38 cellular contexts compared by ENCODE assay signal in genomic region chr1:44118682-44119081, GRCh38. TPM values are rescaled to one million over a fixed set of nuclear protein-coding genes. Genes with fewer than 3 reads are reported as not detected.
"Had no signal": no experiment of that assay in that cellular context is flagged by ENCODE, and none has a peak within 500 bp of the region (broad histone marks: within the 10 kb centered on the region; RNA-seq: fewer than 3 reads in every experiment).

KLF17 (plus strand) TSS chr1:44118821; CDS start chr1:44118908, 87 bp downstream.

- H3K4me1 Mint-ChIP-seq: activated B cell treated with CpG ODN at 0.5 μM for 24 hours; activated CD4-positive, alpha-beta T cell treated with anti-CD3 and anti-CD28 coated beads, Interleukin-2, amount 10 ng/mL, durations not matched to agents 24 days and 14 days; activated naive CD8-positive, alpha-beta T cell treated with anti-CD3 and anti-CD28 coated beads for 36 hours; activated T-helper 17 cell treated with anti-CD3 and anti-CD28 coated beads, Interleukin-2, amount 50 U/mL, for 72 hours had no signal

- DNase-seq: activated B cell treated with CpG ODN at 0.5 μM for 24 hours; activated CD4-positive, alpha-beta memory T cell treated with anti-CD3 and anti-CD28 coated beads for 36 hours; activated CD4-positive, alpha-beta T cell treated with anti-CD3 and anti-CD28 coated beads for 4 hours; activated CD4-positive, alpha-beta T cell treated with anti-CD3 and anti-CD28 coated beads, Interleukin-2, amount 10 ng/mL, durations not matched to agents 24 days and 14 days; activated CD4-positive, alpha-beta T cell treated with anti-CD3 and anti-CD28 coated beads, Interleukin-2, amount 50 U/mL, for 1 hour; activated CD4-positive, alpha-beta T cell treated with anti-CD3 and anti-CD28 coated beads, Interleukin-2, amount 50 U/mL, for 4 hours; activated CD4-positive, CD25-positive, alpha-beta regulatory T cell treated with anti-CD3 and anti-CD28 coated beads, Interleukin-2, amount 50 U/mL, for 72 hours; activated CD8-positive, alpha-beta memory T cell treated with anti-CD3 and anti-CD28 coated beads, Interleukin-2, amount 50 U/mL, for 4 hours; activated CD8-positive, alpha-beta T cell treated with anti-CD3 and anti-CD28 coated beads for 36 hours; activated effector memory CD4-positive, alpha-beta T cell treated with anti-CD3 and anti-CD28 coated beads, Interleukin-2, amount 50 U/mL, for 16 hours; activated gamma-delta T cell treated with Interleukin-2 at 50 U/mL for 16 hours; activated naive CD4-positive, alpha-beta T cell; activated naive CD4-positive, alpha-beta T cell treated with anti-CD3 and anti-CD28 coated beads for 36 hours; activated naive CD4-positive, alpha-beta T cell treated with anti-CD3 and anti-CD28 coated beads, Interleukin-2, amount 50 U/mL, for 16 hours; activated naive CD8-positive, alpha-beta T cell treated with anti-CD3 and anti-CD28 coated beads for 36 hours; activated T-cell treated with anti-CD3 and anti-CD28 coated beads for 4 hours; activated T-cell treated with anti-CD3 and anti-CD28 coated beads, Interleukin-2, amount 50 U/mL, for 1 hour; activated T-cell treated with anti-CD3 and anti-CD28 coated beads, Interleukin-2, amount 50 U/mL, for 4 hours; activated T-cell treated with anti-CD3 and anti-CD28 coated beads, Interleukin-2, amount 50 U/mL, for 72 hours; amniotic stem cell; aorta; body of pancreas; brain microvascular endothelial cell; central memory CD4-positive, alpha-beta T cell; T-helper 1 cell; T-helper 2 cell; T-helper 9 cell had no signal

- H3K36me3 ChIP-seq: adrenal gland, brain microvascular endothelial cell, breast epithelium had no signal

- H3K27me3 ChIP-seq: adrenal gland, body of pancreas, brain microvascular endothelial cell, breast epithelium had no signal

- H3K9me3 Mint-ChIP-seq: activated B cell treated with CpG ODN at 0.5 μM for 24 hours; activated CD4-positive, alpha-beta memory T cell treated with anti-CD3 and anti-CD28 coated beads for 36 hours; activated CD4-positive, alpha-beta T cell treated with anti-CD3 and anti-CD28 coated beads, Interleukin-2, amount 10 ng/mL, durations not matched to agents 24 days and 14 days; activated CD8-positive, alpha-beta T cell treated with anti-CD3 and anti-CD28 coated beads for 36 hours; activated naive CD4-positive, alpha-beta T cell treated with anti-CD3 and anti-CD28 coated beads for 36 hours; activated naive CD4-positive, alpha-beta T cell treated with anti-CD3 and anti-CD28 coated beads, Interleukin-2, amount 50 U/mL, for 72 hours; activated naive CD8-positive, alpha-beta T cell treated with anti-CD3 and anti-CD28 coated beads for 36 hours; activated T-cell treated with anti-CD3 and anti-CD28 coated beads, Interleukin-2, amount 50 U/mL, for 4 hours; activated T-cell treated with anti-CD3 and anti-CD28 coated beads, Interleukin-2, amount 50 U/mL, for 72 hours; activated T-helper 1 cell treated with anti-CD3 and anti-CD28 coated beads, Interleukin-12 subunit alpha, Interleukin-12 subunit beta, Interleukin-2, Interleukin-4 antibody, amounts not matched to agents 30 ng/mL and 10 ng/mL and 1 ng/mL, durations not matched to agents 14 hours and 24 hours and 36 hours; activated T-helper 17 cell treated with anti-CD3 and anti-CD28 coated beads, Interleukin-2, amount 50 U/mL, for 72 hours; T-helper 1 cell treated with Interleukin-12 subunit alpha and Interleukin-12 subunit beta and Interleukin-4 antibody, amounts not matched to agents 30 μg/mL and 1 μg/mL, for 36 hours; T-helper 2 cell treated with Interferon-gamma antibody and Interleukin-4, amounts not matched to agents 5 μg/mL and 100 μg/mL, for 36 hours had no signal

- H3K36me3 Mint-ChIP-seq: activated CD4-positive, alpha-beta memory T cell treated with anti-CD3 and anti-CD28 coated beads for 36 hours; activated naive CD4-positive, alpha-beta T cell treated with anti-CD3 and anti-CD28 coated beads, Interleukin-2, amount 50 U/mL, for 72 hours; activated naive CD8-positive, alpha-beta T cell treated with anti-CD3 and anti-CD28 coated beads for 36 hours had no signal

- H3K4me3 ChIP-seq: adrenal gland, body of pancreas, breast epithelium had no signal

- H3K4me3 Mint-ChIP-seq: activated B cell treated with CpG ODN at 0.5 μM for 24 hours; activated CD4-positive, alpha-beta memory T cell treated with anti-CD3 and anti-CD28 coated beads for 36 hours; activated CD4-positive, alpha-beta T cell treated with anti-CD3 and anti-CD28 coated beads, Interleukin-2, amount 10 ng/mL, durations not matched to agents 24 days and 14 days; activated CD8-positive, alpha-beta T cell treated with anti-CD3 and anti-CD28 coated beads for 36 hours; activated naive CD4-positive, alpha-beta T cell treated with anti-CD3 and anti-CD28 coated beads for 36 hours; activated naive CD8-positive, alpha-beta T cell treated with anti-CD3 and anti-CD28 coated beads for 36 hours; activated T-cell treated with anti-CD3 and anti-CD28 coated beads, Interleukin-2, amount 50 U/mL, for 4 hours; activated T-cell treated with anti-CD3 and anti-CD28 coated beads, Interleukin-2, amount 50 U/mL, for 72 hours; activated T-helper 1 cell treated with anti-CD3 and anti-CD28 coated beads, Interleukin-12 subunit alpha, Interleukin-12 subunit beta, Interleukin-2, Interleukin-4 antibody, amounts not matched to agents 30 ng/mL and 10 ng/mL and 1 ng/mL, durations not matched to agents 14 hours and 24 hours and 36 hours; activated T-helper 17 cell treated with anti-CD3 and anti-CD28 coated beads, Interleukin-2, amount 50 U/mL, for 72 hours; T-helper 1 cell treated with Interleukin-12 subunit alpha and Interleukin-12 subunit beta and Interleukin-4 antibody, amounts not matched to agents 30 μg/mL and 1 μg/mL, for 36 hours; T-helper 2 cell treated with Interferon-gamma antibody and Interleukin-4, amounts not matched to agents 5 μg/mL and 100 μg/mL, for 36 hours had no signal

- H3K27ac ChIP-seq: adrenal gland, body of pancreas, brain microvascular endothelial cell, breast epithelium, VCaP had no signal

- H3K9me3 ChIP-seq: adrenal gland, body of pancreas, breast epithelium had no signal

- H3K27ac Mint-ChIP-seq: activated B cell treated with CpG ODN at 0.5 μM for 24 hours; activated CD4-positive, alpha-beta memory T cell treated with anti-CD3 and anti-CD28 coated beads for 36 hours; activated CD4-positive, alpha-beta T cell treated with anti-CD3 and anti-CD28 coated beads, Interleukin-2, amount 10 ng/mL, durations not matched to agents 24 days and 14 days; activated CD8-positive, alpha-beta T cell treated with anti-CD3 and anti-CD28 coated beads for 36 hours; activated naive CD4-positive, alpha-beta T cell treated with anti-CD3 and anti-CD28 coated beads for 36 hours; activated naive CD4-positive, alpha-beta T cell treated with anti-CD3 and anti-CD28 coated beads, Interleukin-2, amount 50 U/mL, for 72 hours; activated naive CD8-positive, alpha-beta T cell treated with anti-CD3 and anti-CD28 coated beads for 36 hours; activated T-cell treated with anti-CD3 and anti-CD28 coated beads, Interleukin-2, amount 50 U/mL, for 72 hours; activated T-helper 1 cell treated with anti-CD3 and anti-CD28 coated beads, Interleukin-12 subunit alpha, Interleukin-12 subunit beta, Interleukin-2, Interleukin-4 antibody, amounts not matched to agents 30 ng/mL and 10 ng/mL and 1 ng/mL, durations not matched to agents 14 hours and 24 hours and 36 hours; activated T-helper 17 cell treated with anti-CD3 and anti-CD28 coated beads, Interleukin-2, amount 50 U/mL, for 72 hours; T-helper 1 cell treated with Interleukin-12 subunit alpha and Interleukin-12 subunit beta and Interleukin-4 antibody, amounts not matched to agents 30 μg/mL and 1 μg/mL, for 36 hours; T-helper 2 cell treated with Interferon-gamma antibody and Interleukin-4, amounts not matched to agents 5 μg/mL and 100 μg/mL, for 36 hours had no signal

- H3K4me1 ChIP-seq: adrenal gland, body of pancreas, breast epithelium had no signal

- ATAC-seq: activated CD8-positive, alpha-beta T cell treated with anti-CD3 and anti-CD28 coated beads for 36 hours; activated naive CD4-positive, alpha-beta T cell treated with anti-CD3 and anti-CD28 coated beads, Interleukin-2, amount 50 U/mL, for 72 hours; activated T-cell treated with anti-CD3 and anti-CD28 coated beads, Interleukin-2, amount 50 U/mL, for 4 hours; activated T-cell treated with anti-CD3 and anti-CD28 coated beads, Interleukin-2, amount 50 U/mL, for 72 hours; activated T-helper 17 cell treated with anti-CD3 and anti-CD28 coated beads, Interleukin-2, amount 50 U/mL, for 72 hours; body of pancreas had no signal

RNA-seq across cellular contexts. Expression of gene KLF17, which starts in this region (rescaled TPM):
- total RNA-seq: activated B cell treated with CpG ODN at 0.5 μM for 24 hours; activated CD4-positive, alpha-beta memory T cell treated with anti-CD3 and anti-CD28 coated beads for 36 hours; activated CD4-positive, alpha-beta T cell treated with anti-CD3 and anti-CD28 coated beads, Interleukin-2, amount 10 ng/mL, durations not matched to agents 24 days and 14 days; activated CD8-positive, alpha-beta memory T cell treated with anti-CD3 and anti-CD28 coated beads for 36 hours; activated CD8-positive, alpha-beta T cell treated with anti-CD3 and anti-CD28 coated beads for 36 hours; activated naive CD4-positive, alpha-beta T cell treated with anti-CD3 and anti-CD28 coated beads for 36 hours; activated naive CD4-positive, alpha-beta T cell treated with anti-CD3 and anti-CD28 coated beads, Interleukin-2, amount 50 U/mL, for 72 hours; activated naive CD8-positive, alpha-beta T cell treated with anti-CD3 and anti-CD28 coated beads for 36 hours; activated T-cell treated with anti-CD3 and anti-CD28 coated beads, Interleukin-2, amount 50 U/mL, for 4 hours; activated T-cell treated with anti-CD3 and anti-CD28 coated beads, Interleukin-2, amount 50 U/mL, for 72 hours; activated T-helper 1 cell treated with anti-CD3 and anti-CD28 coated beads, Interleukin-12 subunit alpha, Interleukin-12 subunit beta, Interleukin-2, Interleukin-4 antibody, amounts not matched to agents 30 ng/mL and 10 ng/mL and 1 ng/mL, durations not matched to agents 14 hours and 24 hours and 36 hours; activated T-helper 17 cell treated with anti-CD3 and anti-CD28 coated beads, Interleukin-2, amount 50 U/mL, for 72 hours; body of pancreas; breast epithelium; cardiac septum; cerebellum had no signal
